ENCODE assay signal across 1 cellular context in genomic region chr1:234564035-234565029, GRCh38.
A peak's percentile ranks its signal among the peaks of the same experiment; 100 is the strongest.
TF ChIP-seq lines count a peak whose summit lies in the region.

No MANE protein-coding gene starts in this region.

TF ChIP-seq in K562, 482 proteins besides CTCF, POLR2A, EP300 and RAD21 (continued from another document):
- TF ChIP-seq RREB1 (CRISPR knock-in tag; IDR thresholded peaks at IDR 0.05) = no peak
- TF ChIP-seq ZFP36 (IDR thresholded peaks at IDR 0.05; ENCODE audit: low read depth, low read length, partially characterized antibody) = no peak
- peak; percentile 47; the same call in 1 of the 2 replicates for TF ChIP-seq CEBPB (tag; IDR thresholded peaks at IDR 0.05)
- TF ChIP-seq, protein P1, sequence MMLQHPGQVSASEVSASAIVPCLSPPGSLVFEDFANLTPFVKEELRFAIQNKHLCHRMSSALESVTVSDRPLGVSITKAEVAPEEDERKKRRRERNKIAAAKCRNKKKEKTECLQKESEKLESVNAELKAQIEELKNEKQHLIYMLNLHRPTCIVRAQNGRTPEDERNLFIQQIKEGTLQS (IDR thresholded peaks at IDR 0.05) = peak; percentile 77
- TF ChIP-seq, protein P1 (CRISPR knock-in tag; conservative IDR thresholded peaks at IDR 0.05) = no peak
- no peak for TF ChIP-seq FOXA3 (CRISPR knock-in tag; conservative IDR thresholded peaks at IDR 0.05 in 1 of 2, IDR thresholded peaks at IDR 0.05 in 1 of 2)
- no peak for TF ChIP-seq ZNF384 (IDR thresholded peaks at IDR 0.05; ENCODE audit: low read depth, low read length)
- no peak for TF ChIP-seq RFX7 (CRISPR knock-in tag; IDR thresholded peaks at IDR 0.05)
- TF ChIP-seq, protein P2, sequence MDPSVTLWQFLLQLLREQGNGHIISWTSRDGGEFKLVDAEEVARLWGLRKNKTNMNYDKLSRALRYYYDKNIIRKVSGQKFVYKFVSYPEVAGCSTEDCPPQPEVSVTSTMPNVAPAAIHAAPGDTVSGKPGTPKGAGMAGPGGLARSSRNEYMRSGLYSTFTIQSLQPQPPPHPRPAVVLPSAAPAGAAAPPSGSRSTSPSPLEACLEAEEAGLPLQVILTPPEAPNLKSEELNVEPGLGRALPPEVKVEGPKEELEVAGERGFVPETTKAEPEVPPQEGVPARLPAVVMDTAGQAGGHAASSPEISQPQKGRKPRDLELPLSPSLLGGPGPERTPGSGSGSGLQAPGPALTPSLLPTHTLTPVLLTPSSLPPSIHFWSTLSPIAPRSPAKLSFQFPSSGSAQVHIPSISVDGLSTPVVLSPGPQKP (CRISPR knock-in tag; IDR thresholded peaks at IDR 0.05) = no peak
